In the genomic region with DNA sequence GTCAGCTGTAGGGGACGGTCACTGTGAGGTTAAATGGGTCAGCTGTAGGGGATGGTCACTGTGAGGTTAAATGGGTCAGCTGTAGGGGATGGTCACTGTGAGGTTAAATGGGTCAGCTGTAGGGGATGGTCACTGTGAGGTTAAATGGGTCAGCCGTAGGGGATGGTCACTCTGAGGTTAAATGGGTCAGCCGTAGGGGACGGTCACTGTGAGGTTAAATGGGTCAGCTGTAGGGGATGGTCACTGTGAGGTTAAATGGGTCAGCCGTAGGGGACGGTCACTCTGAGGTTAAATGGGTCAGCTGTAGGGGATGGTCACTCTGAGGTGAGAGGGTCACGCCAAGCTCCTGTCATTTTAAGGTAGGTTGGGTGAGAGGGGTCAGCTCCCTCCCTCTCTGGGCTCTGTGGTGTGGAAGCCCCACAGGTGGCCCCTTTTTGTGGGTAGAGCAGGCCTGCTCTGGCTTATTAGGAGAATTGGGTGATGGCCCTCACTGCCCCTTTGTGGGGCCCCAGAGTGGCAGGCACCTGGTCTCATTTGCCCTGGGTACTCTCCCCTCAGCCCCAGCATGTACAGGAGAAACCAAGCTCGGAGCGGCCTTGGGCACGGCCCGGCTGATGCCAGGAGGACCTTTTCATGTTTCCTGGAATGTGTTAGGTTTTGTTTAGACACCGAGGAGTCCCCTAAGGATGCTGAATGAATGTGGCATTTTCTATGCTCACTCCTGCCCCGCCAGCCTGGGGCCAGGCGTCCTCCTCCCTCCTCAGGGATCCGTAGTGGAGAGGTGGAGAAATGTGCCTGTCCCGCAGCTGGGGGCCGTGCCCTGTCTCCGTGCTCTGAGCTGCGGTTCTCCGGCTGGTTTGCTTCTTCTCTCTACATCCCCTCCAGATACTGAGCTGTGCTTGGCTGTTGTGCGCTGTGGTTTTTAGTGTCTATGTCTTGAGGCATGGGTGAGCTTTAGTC, we compare ENCODE assay signal across 1 cellular context.
TF ChIP-seq lines count a peak whose summit lies in the region.

No MANE protein-coding gene starts in this region.

TF ChIP-seq in HepG2, 621 proteins besides CTCF, POLR2A, EP300 and RAD21 (continued from another document):
- no peak for TF ChIP-seq BCLAF1 (IDR thresholded peaks at IDR 0.05)
- TF ChIP-seq, protein P1, sequence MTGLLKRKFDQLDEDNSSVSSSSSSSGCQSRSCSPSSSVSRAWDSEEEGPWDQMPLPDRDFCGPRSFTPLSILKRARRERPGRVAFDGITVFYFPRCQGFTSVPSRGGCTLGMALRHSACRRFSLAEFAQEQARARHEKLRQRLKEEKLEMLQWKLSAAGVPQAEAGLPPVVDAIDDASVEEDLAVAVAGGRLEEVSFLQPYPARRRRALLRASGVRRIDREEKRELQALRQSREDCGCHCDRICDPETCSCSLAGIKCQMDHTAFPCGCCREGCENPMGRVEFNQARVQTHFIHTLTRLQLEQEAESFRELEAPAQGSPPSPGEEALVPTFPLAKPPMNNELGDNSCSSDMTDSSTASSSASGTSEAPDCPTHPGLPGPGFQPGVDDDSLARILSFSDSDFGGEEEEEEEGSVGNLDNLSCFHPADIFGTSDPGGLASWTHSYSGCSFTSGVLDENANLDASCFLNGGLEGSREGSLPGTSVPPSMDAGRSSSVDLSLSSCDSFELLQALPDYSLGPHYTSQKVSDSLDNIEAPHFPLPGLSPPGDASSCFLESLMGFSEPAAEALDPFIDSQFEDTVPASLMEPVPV (CRISPR knock-in tag; IDR thresholded peaks at IDR 0.05): no peak
- no peak for TF ChIP-seq NFKBIZ (CRISPR knock-in tag; IDR thresholded peaks at IDR 0.05)
- TF ChIP-seq FOXO1 (CRISPR knock-in tag; IDR thresholded peaks at IDR 0.05): no peak
- TF ChIP-seq, protein P2, sequence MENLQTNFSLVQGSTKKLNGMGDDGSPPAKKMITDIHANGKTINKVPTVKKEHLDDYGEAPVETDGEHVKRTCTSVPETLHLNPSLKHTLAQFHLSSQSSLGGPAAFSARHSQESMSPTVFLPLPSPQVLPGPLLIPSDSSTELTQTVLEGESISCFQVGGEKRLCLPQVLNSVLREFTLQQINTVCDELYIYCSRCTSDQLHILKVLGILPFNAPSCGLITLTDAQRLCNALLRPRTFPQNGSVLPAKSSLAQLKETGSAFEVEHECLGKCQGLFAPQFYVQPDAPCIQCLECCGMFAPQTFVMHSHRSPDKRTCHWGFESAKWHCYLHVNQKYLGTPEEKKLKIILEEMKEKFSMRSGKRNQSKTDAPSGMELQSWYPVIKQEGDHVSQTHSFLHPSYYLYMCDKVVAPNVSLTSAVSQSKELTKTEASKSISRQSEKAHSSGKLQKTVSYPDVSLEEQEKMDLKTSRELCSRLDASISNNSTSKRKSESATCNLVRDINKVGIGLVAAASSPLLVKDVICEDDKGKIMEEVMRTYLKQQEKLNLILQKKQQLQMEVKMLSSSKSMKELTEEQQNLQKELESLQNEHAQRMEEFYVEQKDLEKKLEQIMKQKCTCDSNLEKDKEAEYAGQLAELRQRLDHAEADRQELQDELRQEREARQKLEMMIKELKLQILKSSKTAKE (CRISPR knock-in tag; IDR thresholded peaks at IDR 0.05; ENCODE audit: borderline replicate concordance): no peak
- TF ChIP-seq, protein P3, sequence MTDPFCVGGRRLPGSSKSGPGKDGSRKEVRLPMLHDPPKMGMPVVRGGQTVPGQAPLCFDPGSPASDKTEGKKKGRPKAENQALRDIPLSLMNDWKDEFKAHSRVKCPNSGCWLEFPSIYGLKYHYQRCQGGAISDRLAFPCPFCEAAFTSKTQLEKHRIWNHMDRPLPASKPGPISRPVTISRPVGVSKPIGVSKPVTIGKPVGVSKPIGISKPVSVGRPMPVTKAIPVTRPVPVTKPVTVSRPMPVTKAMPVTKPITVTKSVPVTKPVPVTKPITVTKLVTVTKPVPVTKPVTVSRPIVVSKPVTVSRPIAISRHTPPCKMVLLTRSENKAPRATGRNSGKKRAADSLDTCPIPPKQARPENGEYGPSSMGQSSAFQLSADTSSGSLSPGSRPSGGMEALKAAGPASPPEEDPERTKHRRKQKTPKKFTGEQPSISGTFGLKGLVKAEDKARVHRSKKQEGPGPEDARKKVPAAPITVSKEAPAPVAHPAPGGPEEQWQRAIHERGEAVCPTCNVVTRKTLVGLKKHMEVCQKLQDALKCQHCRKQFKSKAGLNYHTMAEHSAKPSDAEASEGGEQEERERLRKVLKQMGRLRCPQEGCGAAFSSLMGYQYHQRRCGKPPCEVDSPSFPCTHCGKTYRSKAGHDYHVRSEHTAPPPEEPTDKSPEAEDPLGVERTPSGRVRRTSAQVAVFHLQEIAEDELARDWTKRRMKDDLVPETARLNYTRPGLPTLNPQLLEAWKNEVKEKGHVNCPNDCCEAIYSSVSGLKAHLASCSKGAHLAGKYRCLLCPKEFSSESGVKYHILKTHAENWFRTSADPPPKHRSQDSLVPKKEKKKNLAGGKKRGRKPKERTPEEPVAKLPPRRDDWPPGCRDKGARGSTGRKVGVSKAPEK (CRISPR knock-in tag; IDR thresholded peaks at IDR 0.05; ENCODE audit: borderline replicate concordance): no peak
- no peak for TF ChIP-seq AFF4 (CRISPR knock-in tag; IDR thresholded peaks at IDR 0.05)
- no peak for TF ChIP-seq SMARCC2 (IDR thresholded peaks at IDR 0.05)
